ENCODE assay signal across 16 cellular contexts in the genomic region with DNA sequence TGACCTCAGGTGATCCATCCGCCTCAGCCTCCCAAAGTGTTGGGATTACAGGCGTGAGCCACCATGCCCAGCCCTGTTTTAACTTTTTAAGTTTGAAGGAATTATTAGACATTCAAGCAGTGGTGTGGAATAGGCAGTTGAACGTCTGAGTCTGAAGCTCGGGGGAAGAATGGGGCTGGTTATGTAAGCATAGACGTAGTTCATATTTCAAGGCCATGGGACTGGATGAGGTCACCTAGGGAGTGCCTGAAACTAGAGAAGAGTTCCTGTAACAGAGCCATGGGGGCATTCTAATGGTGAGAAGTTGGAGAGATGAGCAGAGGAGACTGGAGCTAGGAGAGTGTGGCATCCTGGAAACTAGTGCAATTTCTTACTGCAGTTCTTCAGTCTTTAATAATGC. TPM values are rescaled to one million over a fixed set of nuclear protein-coding genes. Genes with fewer than 3 reads are reported as not detected.
A peak's percentile ranks its signal among the peaks of the same experiment; 100 is the strongest.
DNase-seq lines count a peak whose midpoint lies in the region; ATAC-seq and TF ChIP-seq lines count a peak whose summit lies in the region.
"Had no signal": no experiment of that assay in that cellular context is flagged by ENCODE, and none has a peak within 500 bp of the region (broad histone marks: within the 10 kb centered on the region; RNA-seq: fewer than 3 reads in every experiment).

No MANE protein-coding gene starts in this region.

- H3K9me3 Mint-ChIP-seq in T-cell: no peaks in the 10 kb centered on the region

- no peak for DNase-seq in left cardiac atrium
- no peak for DNase-seq in cardiac septum (ENCODE audit: low spot score)
- peak; percentile 22 for DNase-seq in SK-MEL-5 (ENCODE audit: low read depth, low spot score)
- DNase-seq in iris pigment epithelial cell (ENCODE audit: low read depth): peak; percentile 87
- no peak for DNase-seq in Peyer's patch
- DNase-seq in T-cell: no peak
- DNase-seq: activated CD4-positive, alpha-beta T cell treated with anti-CD3 and anti-CD28 coated beads for 48 hours; right lobe of liver; SHP77; transverse colon had no signal

- H3K27me3 ChIP-seq in Peyer's patch: no peaks in the 10 kb centered on the region
- H3K27me3 ChIP-seq: esophagus muscularis mucosa, right lobe of liver, transverse colon had no signal

- TF ChIP-seq CTCF in Peyer's patch (IDR thresholded peaks at IDR 0.05): no peak

- no peaks in the 10 kb centered on the region for H3K9me3 ChIP-seq in Peyer's patch
- H3K9me3 ChIP-seq: esophagus muscularis mucosa, right lobe of liver, transverse colon had no signal

- intact Hi-C loops in left cardiac atrium (cut with DNase I) (no loop called here), cardiac septum (cut with DNase I) (no loop called here)

- in situ Hi-C loops in SK-MEL-5 (cut with HindIII; ENCODE audit: low pct_unique_long_range_greater_than_20kb, low sequenced_read_pairs): no loop called here

- H3K36me3 Mint-ChIP-seq in T-cell: peaks cover 38% of the 10 kb centered on the region

- TF ChIP-seq POLR2A in Peyer's patch (IDR thresholded peaks at IDR 0.05): no peak

- CTCF ChIA-PET in T-cell (lab: Charles Lee): interaction anchor here in 1 of 2 donors (0.6 kb wide), 1 partner anchor 352 kb away, joined by 4 read pairs; no protein-coding TSS in a partner anchor

- H3K4me1 Mint-ChIP-seq in T-cell: peaks cover 50 to 58% (median 54%) of the 10 kb centered on the region in 3 donors

- no peak overlapping the region for H3K4me3 ChIP-seq in Peyer's patch
- H3K4me3 ChIP-seq: coronary artery, esophagus muscularis mucosa, lung, right lobe of liver, transverse colon had no signal

- POLR2A ChIA-PET in T-cell (lab: Charles Lee): no interaction called here

- H3K27me3 Mint-ChIP-seq in T-cell: no peaks in the 10 kb centered on the region

- H3K4me1 ChIP-seq in Peyer's patch: peaks cover 0 to 8% (median 0%) of the 10 kb centered on the region in 4 donors

- no peak overlapping the region for H3K27ac ChIP-seq in Peyer's patch
- H3K27ac ChIP-seq: coronary artery, esophagus muscularis mucosa, right lobe of liver, transverse colon had no signal

- H3K4me3 Mint-ChIP-seq in T-cell: no peak overlapping the region
- H3K4me3 Mint-ChIP-seq: nephron had no signal

- H3K27ac Mint-ChIP-seq in T-cell: no peak overlapping the region
- H3K27ac Mint-ChIP-seq: nephron had no signal

- peaks cover 0 to 8% (median 0%) of the 10 kb centered on the region in 3 donors for H3K36me3 ChIP-seq in Peyer's patch
- H3K36me3 ChIP-seq: transverse colon had no signal

- peak; percentile 19 to 34 for ATAC-seq in left cardiac atrium
- no peak for ATAC-seq in HG02588 (IDR thresholded peaks at IDR 0.05; ENCODE audit: unreplicated experiment)
- ATAC-seq in GM21576 (IDR thresholded peaks at IDR 0.05; ENCODE audit: unreplicated experiment): no peak
- no peak for ATAC-seq in T-cell (replicated peaks in 1 of 4)

RNA-seq across cellular contexts. Expression of gene CDKAL1, which starts 6.4 kb away (rescaled TPM):
- total RNA-seq in left cardiac atrium (10 to 100 TPM in 1 of 2 donors, 1 to 10 TPM in 1; 9.8 to 10.8 TPM), cardiac septum (8.4 TPM), Peyer's patch (10 to 100 TPM; 10.3 to 31.4 (median 11.6) TPM), T-cell (10 to 100 TPM; 18.8 to 29.9 (median 20.5) TPM)
- total RNA-seq in SK-MEL-5 (2014; rRNA removed; shearing (Covaris generic)): 32.2 and 32.7 TPM in 2 replicates
- polyA plus RNA-seq in SK-MEL-5 (2015; cell fraction: cytosol; rRNA removed): 11.0 and 14.4 TPM in 2 replicates
- polyA plus RNA-seq in SK-MEL-5 (2015; cell fraction: nucleus; rRNA removed): 24.8 and 26.4 TPM in 2 replicates

Comparison
In these comparisons a context has a peak if more than half of its experiments do, and no peak if none do; other contexts are left out.
1. ATAC-seq: peak in left cardiac atrium (2 of 2); none in HG02588 (single experiment), GM21576 (single experiment) and T-cell (0 of 4).
2. DNase-seq: peak in SK-MEL-5 (single experiment) and iris pigment epithelial cell (single experiment); none in left cardiac atrium (single experiment), cardiac septum (single experiment), Peyer's patch (0 of 3) and T-cell (0 of 34).